13 cellular contexts compared by ENCODE assay signal in the genomic region with DNA sequence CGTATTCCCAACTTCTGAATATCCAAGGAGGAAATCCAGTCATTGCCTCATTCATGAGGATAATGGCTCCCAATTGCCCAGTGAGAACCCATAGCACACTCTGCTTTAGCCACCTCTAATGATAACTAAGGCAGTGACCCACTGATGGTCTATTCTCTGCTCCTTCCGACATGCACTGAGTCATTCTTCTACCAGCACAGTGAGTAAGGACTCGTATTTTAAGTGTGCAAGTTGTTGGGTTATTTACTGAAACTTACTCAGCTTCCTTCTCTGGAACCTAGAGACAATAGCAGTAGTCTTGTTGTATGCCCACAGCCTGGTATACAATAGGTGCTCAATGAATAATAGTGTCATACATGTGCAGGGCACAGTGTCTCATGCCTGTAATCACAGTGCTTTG.
DNase-seq lines count a peak whose midpoint lies in the region; ATAC-seq lines count a peak whose summit lies in the region.
"Had no signal": no experiment of that assay in that cellular context is flagged by ENCODE, and none has a peak within 500 bp of the region (broad histone marks: within the 10 kb centered on the region; RNA-seq: fewer than 3 reads in every experiment).

No MANE protein-coding gene starts in this region.

- peaks cover 1% of the 10 kb centered on the region for H3K36me3 Mint-ChIP-seq in activated CD4-positive, alpha-beta T cell treated with anti-CD3 and anti-CD28 coated beads, Interleukin-2, amount 10 ng/mL, durations not matched to agents 7 days and 5 days (ENCODE audit: low read depth)
- H3K36me3 Mint-ChIP-seq in T-helper 2 cell treated with Interferon-gamma antibody and Interleukin-4, amounts not matched to agents 5 μg/mL and 100 μg/mL, for 36 hours (ENCODE audit: low read depth): peaks cover 5% of the 10 kb centered on the region
- peaks cover 6% of the 10 kb centered on the region for H3K36me3 Mint-ChIP-seq in stimulated activated effector memory CD8-positive, alpha-beta T cell treated with anti-CD3 and anti-CD28 coated beads, Interleukin-12 subunit alpha, Interleukin-12 subunit beta, amount 100 ng/mL, for 72 hours
- H3K36me3 Mint-ChIP-seq: brain, IgD-negative memory B cell had no signal

- H3K4me1 Mint-ChIP-seq in activated CD4-positive, alpha-beta T cell treated with anti-CD3 and anti-CD28 coated beads, Interleukin-2, amount 10 ng/mL, durations not matched to agents 7 days and 5 days: peaks cover 22% of the 10 kb centered on the region
- peaks cover 13% of the 10 kb centered on the region for H3K4me1 Mint-ChIP-seq in T-helper 2 cell treated with Interferon-gamma antibody and Interleukin-4, amounts not matched to agents 5 μg/mL and 100 μg/mL, for 36 hours (ENCODE audit: low read depth)
- peaks cover 29% of the 10 kb centered on the region for H3K4me1 Mint-ChIP-seq in stimulated activated effector memory CD8-positive, alpha-beta T cell treated with anti-CD3 and anti-CD28 coated beads, Interleukin-12 subunit alpha, Interleukin-12 subunit beta, amount 100 ng/mL, for 72 hours

- H3K27ac Mint-ChIP-seq in activated CD4-positive, alpha-beta T cell treated with anti-CD3 and anti-CD28 coated beads, Interleukin-2, amount 10 ng/mL, durations not matched to agents 7 days and 5 days: peak overlapping the region; percentile 74
- peak overlapping the region; percentile 83 for H3K27ac Mint-ChIP-seq in T-helper 2 cell treated with Interferon-gamma antibody and Interleukin-4, amounts not matched to agents 5 μg/mL and 100 μg/mL, for 36 hours
- H3K27ac Mint-ChIP-seq in stimulated activated effector memory CD8-positive, alpha-beta T cell treated with anti-CD3 and anti-CD28 coated beads, Interleukin-12 subunit alpha, Interleukin-12 subunit beta, amount 100 ng/mL, for 72 hours: peak overlapping the region; percentile 95
- H3K27ac Mint-ChIP-seq: brain had no signal

- ATAC-seq in HG03045 (IDR thresholded peaks at IDR 0.05; ENCODE audit: unreplicated experiment) (peak; percentile 49), GM21786 (IDR thresholded peaks at IDR 0.05; ENCODE audit: unreplicated experiment) (no peak)
- ATAC-seq in stimulated activated effector memory CD8-positive, alpha-beta T cell treated with anti-CD3 and anti-CD28 coated beads, Interleukin-12 subunit alpha, Interleukin-12 subunit beta, amount 100 ng/mL, for 72 hours: peak; percentile 93
- ATAC-seq: A549, heart left ventricle had no signal

- CTCF ChIA-PET in activated CD4-positive, alpha-beta T cell treated with anti-CD3 and anti-CD28 coated beads, Interleukin-2, amount 10 ng/mL, durations not matched to agents 7 days and 5 days (lab: Charles Lee): interaction anchor here (0.7 to 1.5 kb wide), 4 partner anchors 10 to 130 kb away, joined by 3 to 6 read pairs (median 4); no protein-coding TSS in a partner anchor

- H3K27me3 Mint-ChIP-seq in activated CD4-positive, alpha-beta T cell treated with anti-CD3 and anti-CD28 coated beads, Interleukin-2, amount 10 ng/mL, durations not matched to agents 7 days and 5 days: no peaks in the 10 kb centered on the region
- no peaks in the 10 kb centered on the region for H3K27me3 Mint-ChIP-seq in T-helper 2 cell treated with Interferon-gamma antibody and Interleukin-4, amounts not matched to agents 5 μg/mL and 100 μg/mL, for 36 hours (ENCODE audit: low read depth)
- H3K27me3 Mint-ChIP-seq: IgD-negative memory B cell had no signal

- POLR2A ChIA-PET in activated CD4-positive, alpha-beta T cell treated with anti-CD3 and anti-CD28 coated beads, Interleukin-2, amount 10 ng/mL, durations not matched to agents 7 days and 5 days (lab: Charles Lee): no interaction called here

- no peak for DNase-seq in activated CD4-positive, alpha-beta T cell treated with anti-CD3 and anti-CD28 coated beads, Interleukin-2, amount 10 ng/mL, durations not matched to agents 7 days and 5 days
- no peak for DNase-seq in activated CD4-positive, alpha-beta T cell treated with anti-CD3 and anti-CD28 coated beads for 1 hour
- DNase-seq in T-helper 2 cell treated with Interferon-gamma antibody and Interleukin-4, amounts not matched to agents 5 μg/mL and 100 μg/mL, for 36 hours (ENCODE audit: low spot score): peak; percentile 11
- no peak for DNase-seq in stimulated activated effector memory CD8-positive, alpha-beta T cell treated with anti-CD3 and anti-CD28 coated beads, Interleukin-12 subunit alpha, Interleukin-12 subunit beta, amount 100 ng/mL, for 72 hours (ENCODE audit: low spot score in 2 of 2)
- no peak for DNase-seq in germinal center (ENCODE audit: low spot score)
- no peak for DNase-seq in GOT3 (lab: John Stamatoyannopoulos, UW)
- DNase-seq: heart left ventricle, NCI-H1694 had no signal

- peaks cover 5% of the 10 kb centered on the region for H3K9me3 Mint-ChIP-seq in activated CD4-positive, alpha-beta T cell treated with anti-CD3 and anti-CD28 coated beads, Interleukin-2, amount 10 ng/mL, durations not matched to agents 7 days and 5 days
- peaks cover 3% of the 10 kb centered on the region for H3K9me3 Mint-ChIP-seq in T-helper 2 cell treated with Interferon-gamma antibody and Interleukin-4, amounts not matched to agents 5 μg/mL and 100 μg/mL, for 36 hours
- no peaks in the 10 kb centered on the region for H3K9me3 Mint-ChIP-seq in stimulated activated effector memory CD8-positive, alpha-beta T cell treated with anti-CD3 and anti-CD28 coated beads, Interleukin-12 subunit alpha, Interleukin-12 subunit beta, amount 100 ng/mL, for 72 hours
- H3K9me3 Mint-ChIP-seq: brain, IgD-negative memory B cell had no signal

- no peak overlapping the region for H3K4me3 Mint-ChIP-seq in activated CD4-positive, alpha-beta T cell treated with anti-CD3 and anti-CD28 coated beads, Interleukin-2, amount 10 ng/mL, durations not matched to agents 7 days and 5 days
- peak overlapping the region; percentile 57 for H3K4me3 Mint-ChIP-seq in T-helper 2 cell treated with Interferon-gamma antibody and Interleukin-4, amounts not matched to agents 5 μg/mL and 100 μg/mL, for 36 hours
- H3K4me3 Mint-ChIP-seq in stimulated activated effector memory CD8-positive, alpha-beta T cell treated with anti-CD3 and anti-CD28 coated beads, Interleukin-12 subunit alpha, Interleukin-12 subunit beta, amount 100 ng/mL, for 72 hours: peak overlapping the region; percentile 62
- H3K4me3 Mint-ChIP-seq: brain had no signal
